Comparison of ENCODE assay signal across 1 cellular context in genomic region chr1:25875154-25875855, GRCh38.
TF ChIP-seq lines count a peak whose summit lies in the region.

Gene PAQR7, minus strand, starts transcription at chr1:25875708. Its CDS starts 11,869 bp downstream, at chr1:25863839.

TF ChIP-seq in HepG2, 621 proteins besides CTCF, POLR2A, EP300 and RAD21 (continued from another document and continues in another):
- TF ChIP-seq THAP9 (CRISPR knock-in tag; IDR thresholded peaks at IDR 0.05; ENCODE audit: borderline replicate concordance), result no peak
- no peak for TF ChIP-seq KLF11 (CRISPR knock-in tag; IDR thresholded peaks at IDR 0.05)
- peak; percentile 80 for TF ChIP-seq MIXL1 (CRISPR knock-in tag; IDR thresholded peaks at IDR 0.05)
- TF ChIP-seq CERS6 (CRISPR knock-in tag; IDR thresholded peaks at IDR 0.05), result no peak
- TF ChIP-seq BORCS8-MEF2B (CRISPR knock-in tag; IDR thresholded peaks at IDR 0.05), result peak; percentile 98
- TF ChIP-seq ATF1 (CRISPR knock-in tag; IDR thresholded peaks at IDR 0.05), result no peak
- peak; percentile 71; the same call in 1 of the 2 replicates for TF ChIP-seq ZNF350 (CRISPR knock-in tag; IDR thresholded peaks at IDR 0.05; ENCODE audit: borderline replicate concordance, low read depth)
- TF ChIP-seq CSRNP2 (CRISPR knock-in tag; conservative IDR thresholded peaks at IDR 0.05; ENCODE audit: low read depth), result 0 out of 2 replicates have a peak, but pooled peaks have one; percentile 59
- no peak for TF ChIP-seq ZBTB39 (CRISPR knock-in tag; IDR thresholded peaks at IDR 0.05)
- no peak for TF ChIP-seq ZNF672 (CRISPR knock-in tag; IDR thresholded peaks at IDR 0.05)
- TF ChIP-seq ZBTB21 (CRISPR knock-in tag; IDR thresholded peaks at IDR 0.05), result peak; percentile 80
- TF ChIP-seq HNF4A (CRISPR knock-in tag; IDR thresholded peaks at IDR 0.05), result no peak
- peak; percentile 89 for TF ChIP-seq ZMAT3 (CRISPR knock-in tag; conservative IDR thresholded peaks at IDR 0.05)
- peak; percentile 95 for TF ChIP-seq BRF2 (CRISPR knock-in tag; IDR thresholded peaks at IDR 0.05)
- TF ChIP-seq NR0B2 (CRISPR knock-in tag; IDR thresholded peaks at IDR 0.05), result peak; percentile 96
- TF ChIP-seq SMYD3 (CRISPR knock-in tag; IDR thresholded peaks at IDR 0.05), result 0 out of 2 replicates have a peak, but pooled peaks have one; percentile 43
- no peak for TF ChIP-seq YEATS2 (CRISPR knock-in tag; IDR thresholded peaks at IDR 0.05; ENCODE audit: borderline replicate concordance)
- no peak for TF ChIP-seq ZNF180 (CRISPR knock-in tag; IDR thresholded peaks at IDR 0.05; ENCODE audit: borderline replicate concordance, low read depth)
- TF ChIP-seq TFDP2 (CRISPR knock-in tag; IDR thresholded peaks at IDR 0.05), result peak; percentile 95
- TF ChIP-seq IKZF1 (IDR thresholded peaks at IDR 0.05), result no peak
- peak; percentile 83; the same call in 1 of the 2 replicates for TF ChIP-seq HMGXB3 (CRISPR knock-in tag; IDR thresholded peaks at IDR 0.05; ENCODE audit: borderline replicate concordance)
- TF ChIP-seq NR2F6 (IDR thresholded peaks at IDR 0.05), result no peak
- TF ChIP-seq NR2F6 (CRISPR knock-in tag; IDR thresholded peaks at IDR 0.05), result peak; percentile 65; the same call in 1 of the 2 replicates
- TF ChIP-seq RAD51 (IDR thresholded peaks at IDR 0.05; ENCODE audit: borderline replicate concordance), result no peak
- 0 out of 2 replicates have a peak, but pooled peaks have one; percentile 49 for TF ChIP-seq ZSCAN22 (CRISPR knock-in tag; IDR thresholded peaks at IDR 0.05)
- TF ChIP-seq ZNF660 (CRISPR knock-in tag; IDR thresholded peaks at IDR 0.05; ENCODE audit: borderline replicate concordance, low read depth), result 0 out of 2 replicates have a peak, but pooled peaks have one; percentile 17
- TF ChIP-seq PRPF4 (IDR thresholded peaks at IDR 0.05; ENCODE audit: low read depth, low read length, poor library complexity, severe bottlenecking), result no peak
- TF ChIP-seq MYC (CRISPR knock-in tag; IDR thresholded peaks at IDR 0.05; ENCODE audit: borderline replicate concordance), result peak; percentile 83
- no peak; the same call in 1 of the 2 replicates for TF ChIP-seq ZNF678 (CRISPR knock-in tag; IDR thresholded peaks at IDR 0.05)
- TF ChIP-seq HNF1A (IDR thresholded peaks at IDR 0.05; ENCODE audit: low read depth), result no peak
- TF ChIP-seq HNF1A (CRISPR knock-in tag; IDR thresholded peaks at IDR 0.05; ENCODE audit: borderline replicate concordance), result peak; percentile 77
- no peak for TF ChIP-seq HNRNPUL1 (IDR thresholded peaks at IDR 0.05; ENCODE audit: low read depth, low read length)
- TF ChIP-seq HES4 (CRISPR knock-in tag; IDR thresholded peaks at IDR 0.05; ENCODE audit: borderline replicate concordance), result peak; percentile 98
- TF ChIP-seq ZNF17 (CRISPR knock-in tag; IDR thresholded peaks at IDR 0.05), result no peak
- TF ChIP-seq AHR (CRISPR knock-in tag; IDR thresholded peaks at IDR 0.05), result peak; percentile 55; the same call in 1 of the 2 replicates
- TF ChIP-seq ZNF281 (CRISPR knock-in tag; IDR thresholded peaks at IDR 0.05; ENCODE audit: borderline replicate concordance), result peak; percentile 82
